15 cellular contexts compared by ENCODE assay signal in the genomic region with DNA sequence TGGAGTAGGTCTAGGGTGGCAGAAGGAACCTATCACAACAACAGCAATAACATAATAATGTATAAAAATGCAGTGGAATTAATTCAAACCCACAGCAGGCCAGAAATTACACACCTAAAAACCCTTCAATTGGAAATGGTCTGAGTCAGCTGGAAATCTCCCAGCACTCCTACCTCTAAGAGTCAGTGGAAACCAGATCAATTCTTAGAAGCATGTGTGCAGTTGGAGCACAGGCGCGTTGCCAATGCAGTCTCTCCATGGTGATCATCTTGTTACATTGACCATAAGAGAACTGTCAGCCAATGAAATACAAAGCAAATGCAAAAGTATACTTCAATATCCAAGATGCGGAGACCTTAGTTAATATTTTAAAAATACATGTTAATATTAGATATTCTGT. TPM values are rescaled to one million over a fixed set of nuclear protein-coding genes. Genes with fewer than 3 reads are reported as not detected.
A peak's percentile ranks its signal among the peaks of the same experiment; 100 is the strongest.
DNase-seq lines count a peak whose midpoint lies in the region; FAIRE-seq and TF ChIP-seq lines count a peak whose summit lies in the region.
"Had no signal": no experiment of that assay in that cellular context is flagged by ENCODE, and none has a peak within 500 bp of the region (broad histone marks: within the 10 kb centered on the region; RNA-seq: fewer than 3 reads in every experiment).

No MANE protein-coding gene starts in this region.

- H3K27ac ChIP-seq in substantia nigra (ENCODE audit: low read depth, low read length, poor library complexity, severe bottlenecking), result no peak overlapping the region
- H3K27ac ChIP-seq: hepatocyte, ovary had no signal

- no peak for FAIRE-seq in RCC 7860 (lab: Jason Lieb, UNC)
- FAIRE-seq: colon had no signal

- POLR2A ChIA-PET in GM10248 (lab: Yijun Ruan, JAX), result no interaction called here

- CTCF ChIA-PET in GM10248 (lab: Yijun Ruan, JAX), result interaction anchor here (1.1 to 2.3 kb wide), 3 partner anchors 9 to 13 kb away, joined by 3 to 9 read pairs (median 8); no protein-coding TSS in a partner anchor

- H3K4me3 ChIP-seq in fibroblast of the aortic adventitia (ENCODE audit: low read depth, low read length), result no peak overlapping the region
- H3K4me3 ChIP-seq: hepatocyte, ovary had no signal

- peak; percentile 22 for DNase-seq in AG08395 (ENCODE audit: low spot score)
- peak; percentile 25 for DNase-seq in AG20443 (ENCODE audit: low spot score)
- DNase-seq in NCI-H446 treated with DMSO at 0.1 percent for 48 hours (lab: John Stamatoyannopoulos, UW), result peak; percentile 71
- peak; percentile 73 for DNase-seq in fibroblast of the aortic adventitia (ENCODE audit: low read depth)
- DNase-seq in GM10248 (ENCODE audit: extremely low spot score), result no peak
- DNase-seq in RCC 7860 (ENCODE audit: low spot score), result no peak
- DNase-seq in substantia nigra (lab: John Stamatoyannopoulos, UW), result no peak
- DNase-seq: activated CD4-positive, alpha-beta T cell treated with anti-CD3 and anti-CD28 coated beads, Interleukin-2, amount 50 U/mL, for 1 hour; CD4-positive, CD25-positive, alpha-beta regulatory T cell; left cardiac atrium; NCI-H1694; NCI-H774; ovary had no signal

- TF ChIP-seq CTCF in fibroblast of the aortic adventitia (IDR thresholded peaks at IDR 0.05; ENCODE audit: insufficient read depth, low read length) (no peak), GM10248 (IDR thresholded peaks at IDR 0.05; ENCODE audit: control extremely low read depth, extremely low read depth, low read depth, missing control alignments) (no peak)

RNA-seq across cellular contexts. Expression of a gene that starts 15.1 kb away (rescaled TPM):
- total RNA-seq in fibroblast of the aortic adventitia (ENCODE audit: low replicate concordance), result 71.0 and 73.8 TPM in 2 replicates

Comparison
In these comparisons a context has a peak if more than half of its experiments do, and no peak if none do; other contexts are left out.
1. DNase-seq: peak in AG08395 (single experiment), AG20443 (single experiment), NCI-H446 treated with DMSO at 0.1 percent for 48 hours (single experiment) and fibroblast of the aortic adventitia (single experiment); none in GM10248 (single experiment), RCC 7860 (single experiment) and substantia nigra (0 of 49).